ENCODE assay signal across 8 cellular contexts in the genomic region with DNA sequence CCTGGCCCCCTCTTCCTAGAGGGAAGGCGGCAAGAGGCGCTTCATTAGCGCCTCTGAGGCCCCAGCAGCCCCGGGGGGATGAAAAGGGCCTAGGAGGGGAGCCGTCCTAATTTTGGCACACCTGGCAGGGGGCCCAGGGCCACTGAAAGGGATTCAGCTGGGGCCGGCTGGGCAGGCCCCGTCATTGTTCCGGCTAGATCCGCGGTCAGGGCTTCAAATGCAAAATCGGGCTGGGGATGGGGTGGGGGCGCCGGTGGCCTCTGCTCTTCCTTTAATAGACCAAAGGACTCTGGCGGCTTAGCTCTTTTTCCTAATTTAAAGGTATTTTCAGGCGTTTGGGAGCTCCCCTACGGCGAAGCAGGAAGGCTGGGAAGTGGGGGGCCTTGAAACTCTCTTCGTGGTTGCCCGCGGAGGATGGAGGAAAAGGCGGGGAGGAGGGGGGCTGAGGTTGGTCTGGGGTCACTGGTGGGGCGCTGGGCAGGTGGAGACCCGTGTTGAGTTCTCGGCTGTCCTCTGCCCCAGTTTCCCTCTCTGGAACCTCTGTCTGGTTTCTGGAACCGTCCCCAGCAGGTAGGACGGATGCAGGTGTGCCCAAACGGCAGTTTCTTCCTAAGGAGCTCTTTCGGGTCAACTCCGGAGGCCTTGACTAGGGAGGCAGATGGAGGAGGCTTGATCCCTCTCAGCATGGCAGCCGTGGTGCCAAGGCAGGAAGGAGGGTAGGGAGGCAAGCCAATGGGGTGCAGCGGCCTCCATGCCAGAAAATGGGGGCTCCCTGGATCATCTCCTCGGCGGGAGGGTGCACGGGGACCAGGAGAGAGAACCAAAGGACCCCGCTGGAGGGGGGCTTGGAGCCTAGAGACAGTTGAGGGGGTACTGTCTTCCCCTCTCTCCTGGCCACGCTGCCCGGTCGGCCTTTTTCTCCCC. TPM values are rescaled to one million over a fixed set of nuclear protein-coding genes. Genes with fewer than 3 reads are reported as not detected.
DNase-seq lines count a peak whose midpoint lies in the region; ATAC-seq and TF ChIP-seq lines count a peak whose summit lies in the region.
"Not testable (repeated sequence)": the region's sequence is repeated elsewhere in the genome, so short reads cannot be mapped to it uniquely, and the experiment has no call there.

No MANE protein-coding gene starts in this region.

- H3K36me3 Mint-ChIP-seq in activated T-cell treated with anti-CD3 and anti-CD28 coated beads, Interleukin-2, amount 50 U/mL, for 4 hours (ENCODE audit: insufficient read depth); naive thymus-derived CD4-positive, alpha-beta T cell: not testable (repeated sequence)

- H3K4me3 Mint-ChIP-seq in activated T-cell treated with anti-CD3 and anti-CD28 coated beads, Interleukin-2, amount 50 U/mL, for 4 hours: peak overlapping the region; percentile 65
- peak overlapping the region; percentile 62 to 87 (median 76) for H3K4me3 Mint-ChIP-seq in naive thymus-derived CD4-positive, alpha-beta T cell

- not testable (repeated sequence) for H3K4me2 ChIP-seq in PC-9
- H3K4me2 ChIP-seq in hepatocyte: peak overlapping the region; percentile 96
- peak overlapping the region; percentile 68 for H3K4me2 ChIP-seq in smooth muscle cell

- H3K27ac ChIP-seq in A673 (ENCODE audit: low read depth, low read length, poor library complexity, severe bottlenecking); PC-9; colonic mucosa; naive thymus-derived CD4-positive, alpha-beta T cell (ENCODE audit: low read depth, low read length); smooth muscle cell (ENCODE audit: low read depth): not testable (repeated sequence)
- peak overlapping the region; percentile 60 for H3K27ac ChIP-seq in hepatocyte

- CTCF ChIA-PET in A673 (lab: Charles Lee): not testable (repeated sequence)
- CTCF ChIA-PET in PC-9 (lab: Charles Lee): interaction anchor here (0.6 kb wide), 1 partner anchor 77 kb away, joined by 4 read pairs; no protein-coding TSS in a partner anchor
- CTCF ChIA-PET in naive thymus-derived CD4-positive, alpha-beta T cell (lab: Charles Lee): interaction anchor here (0.6 kb wide), 1 partner anchor 14 kb away, joined by 4 read pairs; no protein-coding TSS in a partner anchor

- H4K20me1 ChIP-seq in PC-9 (ENCODE audit: insufficient read depth); hepatocyte (ENCODE audit: insufficient read depth, poor library complexity, severe bottlenecking); smooth muscle cell (ENCODE audit: low read depth): not testable (repeated sequence)

- 15% methylated on average over 31 of the region's 38 CpGs for WGBS in hepatocyte (ENCODE audit: low lambda C conversion rate, missing lambda C conversion rate)
- WGBS in smooth muscle cell (ENCODE audit: low lambda C conversion rate): 10% methylated on average over 35 of the region's 38 CpGs

- peaks cover 18% of the 10 kb centered on the region for H3K4me1 ChIP-seq in A673 (ENCODE audit: insufficient read depth, low read length, poor library complexity, severe bottlenecking)
- H3K4me1 ChIP-seq in PC-9 (replicated peaks; ENCODE audit: insufficient read depth); colonic mucosa; naive thymus-derived CD4-positive, alpha-beta T cell (ENCODE audit: control insufficient read depth in 2 of 2, insufficient read depth in 2 of 2, low read length in 2 of 2); smooth muscle cell (ENCODE audit: low read depth): not testable (repeated sequence)
- H3K4me1 ChIP-seq in hepatocyte (ENCODE audit: insufficient read depth): peaks cover 15% of the 10 kb centered on the region

- ATAC-seq in activated T-cell treated with anti-CD3 and anti-CD28 coated beads, Interleukin-2, amount 50 U/mL, for 4 hours: peak; percentile 34 to 42
- not testable (repeated sequence) for ATAC-seq in naive thymus-derived CD4-positive, alpha-beta T cell

- H2AFZ ChIP-seq in PC-9; smooth muscle cell (ENCODE audit: low read depth): not testable (repeated sequence)
- H2AFZ ChIP-seq in hepatocyte: peak overlapping the region; percentile 63

- peak overlapping the region; percentile 8 to 96 (median 83) for H3K27ac Mint-ChIP-seq in naive thymus-derived CD4-positive, alpha-beta T cell

- POLR2A ChIA-PET in A673 (lab: Charles Lee; ENCODE audit: low non-redundant PET): not testable (repeated sequence)
- POLR2A ChIA-PET in PC-9 (lab: Charles Lee; ENCODE audit: unreplicated experiment): interaction anchor here (0.6 kb wide), 1 partner anchor 20 kb away, joined by 3 read pairs; no protein-coding TSS in a partner anchor
- POLR2A ChIA-PET in naive thymus-derived CD4-positive, alpha-beta T cell (lab: Charles Lee): interaction anchor here (1.0 kb wide), 1 partner anchor 261 kb away, joined by 3 read pairs; no protein-coding TSS in a partner anchor

- not testable (repeated sequence) for H3K4me1 Mint-ChIP-seq in activated T-cell treated with anti-CD3 and anti-CD28 coated beads, Interleukin-2, amount 50 U/mL, for 4 hours (ENCODE audit: low read depth)
- peaks cover 4 to 15% (median 13%) of the 10 kb centered on the region in 7 donors for H3K4me1 Mint-ChIP-seq in naive thymus-derived CD4-positive, alpha-beta T cell

- H3K79me2 ChIP-seq in PC-9 (ENCODE audit: low read depth); hepatocyte; smooth muscle cell (ENCODE audit: low read depth): not testable (repeated sequence)

- intact Hi-C loops in A673 (cut with micrococcal nuclease; ENCODE audit: unreplicated experiment); PC-9 (cut with micrococcal nuclease; ENCODE audit: unreplicated experiment); colonic mucosa (cut with DNase I): not testable (repeated sequence)
- intact Hi-C loops in naive thymus-derived CD4-positive, alpha-beta T cell (cut with micrococcal nuclease): loop anchor here in 1 of 2 donors (2.0 kb wide), 1 partner anchor 129 kb away; no protein-coding TSS in a partner anchor

- H3K27me3 Mint-ChIP-seq in activated T-cell treated with anti-CD3 and anti-CD28 coated beads, Interleukin-2, amount 50 U/mL, for 4 hours (ENCODE audit: low read depth); naive thymus-derived CD4-positive, alpha-beta T cell: not testable (repeated sequence)

- H3F3A ChIP-seq in PC-9 (ENCODE audit: insufficient read depth, low read depth); smooth muscle cell (ENCODE audit: low read depth): not testable (repeated sequence)

- not testable (repeated sequence) for H3K9me3 ChIP-seq in A673 (ENCODE audit: low read depth, low read length, poor library complexity, severe bottlenecking); PC-9 (ENCODE audit: insufficient read depth, low read depth); colonic mucosa; hepatocyte (ENCODE audit: low read depth); naive thymus-derived CD4-positive, alpha-beta T cell (ENCODE audit: control insufficient read depth in 2 of 3, low read length in 3 of 3); smooth muscle cell (replicated peaks; ENCODE audit: low read depth)

- not testable (repeated sequence) for H3K9me2 ChIP-seq in PC-9 (ENCODE audit: insufficient read depth); hepatocyte (replicated peaks; ENCODE audit: insufficient read depth)

- DNase-seq in A673 (ENCODE audit: low spot score) (peak; percentile 45), H7 (peak; percentile 86), colonic mucosa (peak; percentile 54)
- not testable (repeated sequence) for DNase-seq in PC-9; activated T-cell treated with anti-CD3 and anti-CD28 coated beads, Interleukin-2, amount 50 U/mL, for 4 hours; hepatocyte (ENCODE audit: low spot score); smooth muscle cell (lab: John Stamatoyannopoulos, UW; ENCODE audit: unreplicated experiment)
- peak in 6 of 9 donors; percentile 3 to 28 (median 6) for DNase-seq in naive thymus-derived CD4-positive, alpha-beta T cell

- H3K36me3 ChIP-seq in A673 (ENCODE audit: insufficient read depth, low read length, poor library complexity, severe bottlenecking); H7 (replicated peaks; ENCODE audit: control insufficient read depth, insufficient read depth, low read length); PC-9 (ENCODE audit: low read depth); colonic mucosa; hepatocyte (replicated peaks; ENCODE audit: insufficient read depth, low read depth); naive thymus-derived CD4-positive, alpha-beta T cell (ENCODE audit: control insufficient read depth in 2 of 3, insufficient read depth in 3 of 3, low read length in 3 of 3); smooth muscle cell (ENCODE audit: low read depth): not testable (repeated sequence)

- H3K9ac ChIP-seq in colonic mucosa (ENCODE audit: low read depth in 2 of 2, low read length in 2 of 2); smooth muscle cell (ENCODE audit: low read depth): not testable (repeated sequence)

- H3K9me3 Mint-ChIP-seq in activated T-cell treated with anti-CD3 and anti-CD28 coated beads, Interleukin-2, amount 50 U/mL, for 4 hours; naive thymus-derived CD4-positive, alpha-beta T cell: not testable (repeated sequence)

- peak overlapping the region; percentile 24 for H3K4me3 ChIP-seq in A673 (ENCODE audit: low read depth, low read length, poor library complexity, severe bottlenecking)
- H3K4me3 ChIP-seq in H7 (ENCODE audit: insufficient read depth, low read depth, low read length): peak overlapping the region; percentile 45
- not testable (repeated sequence) for H3K4me3 ChIP-seq in PC-9, hepatocyte
- peak overlapping the region; percentile 19 for H3K4me3 ChIP-seq in colonic mucosa
- H3K4me3 ChIP-seq in naive thymus-derived CD4-positive, alpha-beta T cell (ENCODE audit: low read length): peak overlapping the region; percentile 46
- H3K4me3 ChIP-seq in smooth muscle cell: peak overlapping the region; percentile 28

- H3K27me3 ChIP-seq in A673 (replicated peaks; ENCODE audit: insufficient read depth, low read depth, low read length, poor library complexity); H7 (ENCODE audit: control insufficient read depth, insufficient read depth, low read length); PC-9 (ENCODE audit: insufficient read depth, low read depth); colonic mucosa; hepatocyte; naive thymus-derived CD4-positive, alpha-beta T cell (ENCODE audit: control insufficient read depth in 2 of 2, insufficient read depth in 2 of 2, low read length in 2 of 2); smooth muscle cell (ENCODE audit: low read depth): not testable (repeated sequence)

- not testable (repeated sequence) for TF ChIP-seq CTCF in A673 (conservative IDR thresholded peaks at IDR 0.05; ENCODE audit: low read depth, low read length); PC-9 (conservative IDR thresholded peaks at IDR 0.05); colonic mucosa (IDR thresholded peaks at IDR 0.05); hepatocyte (IDR thresholded peaks at IDR 0.05; ENCODE audit: poor library complexity); smooth muscle cell (IDR thresholded peaks at IDR 0.05; ENCODE audit: borderline replicate concordance, insufficient read depth, poor library complexity, severe bottlenecking)

- not testable (repeated sequence) for BruUV-seq in A673 (replicated peaks; lab: Mats Ljungman, UMichigan)
- TSS peak; percentile 55 for BruUV-seq in PC-9 (replicated peaks; lab: Mats Ljungman, UMichigan)

RNA-seq across cellular contexts. Expression of gene ADGRL1, which starts 41.8 kb away (rescaled TPM):
- total RNA-seq in A673 (2021): 66.1 and 72.0 TPM in 2 replicates
- 60.7 and 74.4 TPM in 2 replicates for total RNA-seq in H7 (2014; rRNA removed; shearing (Covaris generic))
- 28.5 and 31.5 TPM in 2 replicates for total RNA-seq in PC-9 (2021)
- 10 to 100 TPM; 22.2 to 30.2 (median 23.6) TPM for total RNA-seq in activated T-cell treated with anti-CD3 and anti-CD28 coated beads, Interleukin-2, amount 50 U/mL, for 4 hours
- 10 to 100 TPM; 18.4 to 28.0 TPM for total RNA-seq in colonic mucosa
- 11.5 and 16.9 TPM in 2 replicates for total RNA-seq in hepatocyte
- 11.9 and 16.3 TPM in 2 replicates for polyA plus RNA-seq in hepatocyte
- 10 to 100 TPM; 12.4 to 39.4 (median 37.8) TPM for total RNA-seq in naive thymus-derived CD4-positive, alpha-beta T cell
- 1 to 10 TPM in 1 of 2 donors, under 1 TPM in 1; 0.72 to 3.0 TPM for polyA plus RNA-seq in naive thymus-derived CD4-positive, alpha-beta T cell
- total RNA-seq in smooth muscle cell: 11.3 and 12.9 TPM in 2 replicates
- polyA plus RNA-seq in smooth muscle cell: 12.7 and 15.0 TPM in 2 replicates
